Comparison of ENCODE assay signal across 29 cellular contexts in genomic region chr17:79748296-79749099, GRCh38. TPM values are rescaled to one million over a fixed set of nuclear protein-coding genes. Genes with fewer than 3 reads are reported as not detected.
DNase-seq lines count a peak whose midpoint lies in the region; ATAC-seq, FAIRE-seq and TF ChIP-seq lines count a peak whose summit lies in the region.
"Had no signal": no experiment of that assay in that cellular context is flagged by ENCODE, and none has a peak within 500 bp of the region (broad histone marks: within the 10 kb centered on the region; RNA-seq: fewer than 3 reads in every experiment).

No MANE protein-coding gene starts in this region.

- no peak overlapping the region for H3K14ac ChIP-seq in H1 (ENCODE audit: insufficient read length)
- no peak overlapping the region for H3K14ac ChIP-seq in mesenchymal stem cell (ENCODE audit: low read length in 2 of 2)

- H3K18ac ChIP-seq in H1 (ENCODE audit: extremely low read depth, low read length) (no peak overlapping the region), mesenchymal stem cell (ENCODE audit: low read depth in 1 of 2, low read length in 2 of 2) (no peak overlapping the region)

- no peak overlapping the region for H4K5ac ChIP-seq in H1 (ENCODE audit: insufficient read length, low read depth, low read length)

- peaks cover 4 to 24% (median 15%) of the 10 kb centered on the region in 4 experiments for H3K4me1 ChIP-seq in H1 (replicated peaks in 1 of 4; ENCODE audit: control insufficient read depth in 3 of 4, insufficient read depth in 4 of 4, low read length in 3 of 4)
- H3K4me1 ChIP-seq in mesenchymal stem cell (ENCODE audit: control insufficient read depth, insufficient read depth, low read depth, low read length) = peaks cover 14% of the 10 kb centered on the region
- H3K4me1 ChIP-seq: gastrocnemius medialis, psoas muscle had no signal

- no peak for TF ChIP-seq RAD21 in H1 (IDR thresholded peaks at IDR 0.05 in 1 of 2, conservative IDR thresholded peaks at IDR 0.05 in 1 of 2; ENCODE audit: low read depth in 2 of 2, low read length in 2 of 2)

- H3K56ac ChIP-seq in H1 (replicated peaks; ENCODE audit: insufficient read length, low read depth, low read length) = no peak overlapping the region

- H2AK5ac ChIP-seq in H1 (ENCODE audit: low read depth, low read length) (no peak overlapping the region), mesenchymal stem cell (ENCODE audit: low read length, severe bottlenecking) (no peak overlapping the region)

- intact Hi-C loops in left colon (cut with DNase I, micrococcal nuclease) = no loop called here

- H3K9me3 ChIP-seq in H1 (ENCODE audit: insufficient read depth in 2 of 2, low read depth in 1 of 2, low read length in 1 of 2) (no peaks in the 10 kb centered on the region), mesenchymal stem cell (ENCODE audit: control insufficient read depth, low read length) (no peaks in the 10 kb centered on the region)
- H3K9me3 ChIP-seq: esophagus muscularis mucosa, gastrocnemius medialis, HAP-1, left ventricle myocardium inferior, psoas muscle, vagina had no signal

- H2BK5ac ChIP-seq in H1 (ENCODE audit: low read depth, low read length) (no peak overlapping the region), mesenchymal stem cell (ENCODE audit: low read depth, low read length, poor library complexity, severe bottlenecking) (no peak overlapping the region)

- no peak overlapping the region for H2BK15ac ChIP-seq in H1 (ENCODE audit: low read length)
- H2BK15ac ChIP-seq in mesenchymal stem cell (ENCODE audit: low read depth, poor library complexity, severe bottlenecking) = peak overlapping the region; percentile 40

- no peaks in the 10 kb centered on the region for H3K79me2 ChIP-seq in H1 (ENCODE audit: control insufficient read depth in 1 of 2, insufficient read depth in 2 of 2, low read length in 2 of 2)

- H4K91ac ChIP-seq in H1 (replicated peaks; ENCODE audit: insufficient read length, low read length) (no peak overlapping the region), mesenchymal stem cell (ENCODE audit: low read length) (no peak overlapping the region)

- H2BK12ac ChIP-seq in H1 (ENCODE audit: low read depth, low read length) (no peak overlapping the region), mesenchymal stem cell (ENCODE audit: low read length in 2 of 2) (no peak overlapping the region)

- H3K4ac ChIP-seq in H1 (replicated peaks; ENCODE audit: insufficient read length, low read depth, low read length) = no peak overlapping the region
- no peak overlapping the region for H3K4ac ChIP-seq in mesenchymal stem cell (ENCODE audit: low read depth in 1 of 2, low read length in 2 of 2)

- peaks cover 34% of the 10 kb centered on the region for H3K4me1 Mint-ChIP-seq in stimulated activated naive CD8-positive, alpha-beta T cell treated with anti-CD3 and anti-CD28 coated beads, Interleukin-15, amount 100 ng/mL, for 72 hours

- 9% methylated on average over 37 of the region's 55 CpGs; no CpG with 5 or more reads in 1 of the 2 experiments for WGBS in H1 (ENCODE audit: extremely low coverage in 1 of 2, insufficient coverage in 1 of 2, insufficient read length in 1 of 2, insufficient replicate concordance in 2 of 2, low coverage in 1 of 2, low lambda C conversion rate in 2 of 2, missing lambda C conversion rate in 1 of 2), 2 experiments
- WGBS in mesenchymal stem cell = 9% methylated on average over 52 of the region's 55 CpGs

- TF ChIP-seq POLR2A in H1 (IDR thresholded peaks at IDR 0.05; ENCODE audit: control extremely low read depth in 1 of 2, low read depth in 2 of 2, low read length in 2 of 2) = no peak

- no peak overlapping the region for H2BK20ac ChIP-seq in H1 (ENCODE audit: low read length)

- no peak overlapping the region for H3K27ac Mint-ChIP-seq in stimulated activated naive CD8-positive, alpha-beta T cell treated with anti-CD3 and anti-CD28 coated beads, Interleukin-15, amount 100 ng/mL, for 72 hours
- H3K27ac Mint-ChIP-seq: activated naive CD8-positive, alpha-beta T cell treated with anti-CD3 and anti-CD28 coated beads for 36 hours; CD14-positive monocyte; nephron; stimulated activated effector memory CD8-positive, alpha-beta T cell treated with anti-CD3 and anti-CD28 coated beads, Interleukin-12 subunit alpha, Interleukin-12 subunit beta, amount 100 ng/mL, for 72 hours; T-helper 2 cell treated with Interferon-gamma antibody and Interleukin-4, amounts not matched to agents 5 μg/mL and 100 μg/mL, for 36 hours had no signal

- no peak overlapping the region for H2AFZ ChIP-seq in H1 (ENCODE audit: low read length)
- H2AFZ ChIP-seq in mesenchymal stem cell (ENCODE audit: low read depth, low read length) = no peak overlapping the region

- no peak for FAIRE-seq in H1 (lab: Jason Lieb, UNC)

- H3K23ac ChIP-seq in H1 (ENCODE audit: insufficient read length) (no peak overlapping the region), mesenchymal stem cell (ENCODE audit: low read length in 2 of 2) (no peak overlapping the region)

- no peak overlapping the region for H2BK120ac ChIP-seq in H1 (replicated peaks; ENCODE audit: low read depth, low read length)
- H2BK120ac ChIP-seq in mesenchymal stem cell (ENCODE audit: low read depth, low read length) = peak overlapping the region; percentile 49

- peak overlapping the region; percentile 17 to 62 (median 36); a peak in 7 of 8 replicates for H3K4me3 ChIP-seq in H1 (ENCODE audit: extremely low read depth in 1 of 4, insufficient read depth in 2 of 4, low read depth in 3 of 4, low read length in 4 of 4)
- H3K4me3 ChIP-seq in mesenchymal stem cell (ENCODE audit: insufficient read depth in 1 of 2, low read depth in 1 of 2, low read length in 2 of 2) = no peak overlapping the region
- H3K4me3 ChIP-seq: esophagus muscularis mucosa, gastrocnemius medialis, HAP-1, left ventricle myocardium inferior, psoas muscle, vagina had no signal

- 0 out of 8 replicates have a peak, but pooled peaks cover 0 to 2% (median 0%) of the 10 kb centered on the region in 4 experiments for H3K36me3 ChIP-seq in H1 (ENCODE audit: control insufficient read depth in 2 of 4, insufficient read depth in 4 of 4, low read length in 3 of 4)
- no peaks in the 10 kb centered on the region for H3K36me3 ChIP-seq in mesenchymal stem cell (ENCODE audit: control insufficient read depth in 1 of 2, insufficient read depth in 2 of 2, low read depth in 1 of 2, low read length in 2 of 2)
- H3K36me3 ChIP-seq: esophagus muscularis mucosa, gastrocnemius medialis, HAP-1, left ventricle myocardium inferior, vagina had no signal

- H3K79me1 ChIP-seq in H1 (ENCODE audit: low read depth, low read length) (no peaks in the 10 kb centered on the region), mesenchymal stem cell (replicated peaks; ENCODE audit: low read length, poor library complexity, severe bottlenecking) (no peaks in the 10 kb centered on the region)

- ATAC-seq in stimulated activated naive CD8-positive, alpha-beta T cell treated with anti-CD3 and anti-CD28 coated beads, Interleukin-15, amount 100 ng/mL, for 72 hours = peak; percentile 21
- no peak for ATAC-seq in stimulated activated naive CD8-positive, alpha-beta T cell treated with anti-CD3 and anti-CD28 coated beads, Interleukin-15, Interleukin-2, amounts not matched to agents 100 U/mL and 50 U/mL, for 24 hours
- ATAC-seq in left colon = no peak
- ATAC-seq in HG02759 (IDR thresholded peaks at IDR 0.05; ENCODE audit: unreplicated experiment) = no peak
- ATAC-seq: gastrocnemius medialis; stimulated activated effector memory CD8-positive, alpha-beta T cell treated with anti-CD3 and anti-CD28 coated beads, Interleukin-12 subunit alpha, Interleukin-12 subunit beta, amount 100 ng/mL, for 72 hours had no signal

- TF ChIP-seq EP300 in H1 (IDR thresholded peaks at IDR 0.05; ENCODE audit: borderline replicate concordance in 1 of 2, low read depth in 2 of 2, low read length in 2 of 2) = no peak

- DNase-seq in stimulated activated naive CD8-positive, alpha-beta T cell treated with anti-CD3 and anti-CD28 coated beads, Interleukin-15, amount 100 ng/mL, for 72 hours = no peak
- DNase-seq in stimulated activated naive CD8-positive, alpha-beta T cell treated with anti-CD3 and anti-CD28 coated beads, Interleukin-15, Interleukin-2, amounts not matched to agents 100 U/mL and 50 U/mL, for 24 hours = no peak
- peak in 1 of 2 experiments; percentile 62 for DNase-seq in H1 (ENCODE audit: low read depth in 1 of 2, low spot score in 2 of 2)
- DNase-seq in mesenchymal stem cell = no peak
- DNase-seq in NCI-H1436 (lab: John Stamatoyannopoulos, UW) = no peak
- no peak for DNase-seq in left colon
- DNase-seq in NCI-H2081 (lab: John Stamatoyannopoulos, UW) = no peak
- DNase-seq: activated naive CD8-positive, alpha-beta T cell treated with anti-CD3 and anti-CD28 coated beads for 36 hours; effector memory CD4-positive, alpha-beta T cell; gastrocnemius medialis; left ventricle myocardium inferior; NCI-H2029; NCI-H510A; psoas muscle; RPMI8226 had no signal

- H3K23me2 ChIP-seq in H1 (ENCODE audit: low read depth, low read length) = peaks cover 11% of the 10 kb centered on the region; the same call in 1 of the 2 replicates

- POLR2A ChIA-PET in H1 (lab: Charles Lee; ENCODE audit: partially characterized antibody) = no interaction called here

- H3K27me3 ChIP-seq in H1 (replicated peaks in 1 of 4; ENCODE audit: control insufficient read depth in 3 of 4, extremely low read depth in 1 of 4, insufficient read depth in 3 of 4, low read length in 3 of 4) = peaks cover 19 to 42% (median 35%) of the 10 kb centered on the region in 4 experiments
- H3K27me3 ChIP-seq in mesenchymal stem cell (ENCODE audit: control insufficient read depth in 1 of 2, insufficient read depth in 1 of 2, low read length in 2 of 2) = peaks cover 63 to 80% of the 10 kb centered on the region in 2 experiments

- no peaks in the 10 kb centered on the region for H3K9me3 Mint-ChIP-seq in stimulated activated naive CD8-positive, alpha-beta T cell treated with anti-CD3 and anti-CD28 coated beads, Interleukin-15, amount 100 ng/mL, for 72 hours
- H3K9me3 Mint-ChIP-seq: activated naive CD8-positive, alpha-beta T cell treated with anti-CD3 and anti-CD28 coated beads for 36 hours; nephron; stimulated activated effector memory CD8-positive, alpha-beta T cell treated with anti-CD3 and anti-CD28 coated beads, Interleukin-12 subunit alpha, Interleukin-12 subunit beta, amount 100 ng/mL, for 72 hours; T-helper 2 cell treated with Interferon-gamma antibody and Interleukin-4, amounts not matched to agents 5 μg/mL and 100 μg/mL, for 36 hours had no signal

- H3K27ac ChIP-seq in H1 (ENCODE audit: low read depth, low read length) = no peak overlapping the region
- no peak overlapping the region for H3K27ac ChIP-seq in mesenchymal stem cell (ENCODE audit: low read length, poor library complexity, severe bottlenecking)
- H3K27ac ChIP-seq: esophagus muscularis mucosa, gastrocnemius medialis, left ventricle myocardium inferior, psoas muscle, vagina, VCaP had no signal

- CTCF ChIA-PET in H1 (lab: Charles Lee; ENCODE audit: partially characterized antibody) = no interaction called here

- TF ChIP-seq CTCF in H1 (IDR thresholded peaks at IDR 0.05; ENCODE audit: control extremely low read depth in 1 of 3, insufficient read depth in 1 of 3, low read depth in 1 of 3, low read length in 3 of 3) = no peak

- H3K4me2 ChIP-seq in H1 (ENCODE audit: insufficient read depth in 1 of 2, low read depth in 2 of 2, low read length in 2 of 2) = peak overlapping the region; percentile 79 to 94
- H3K4me2 ChIP-seq in mesenchymal stem cell (ENCODE audit: low read length, poor library complexity, severe bottlenecking) = no peak overlapping the region

- H4K8ac ChIP-seq in H1 (ENCODE audit: extremely low read depth, insufficient read depth, low read length) = peak overlapping the region; percentile 66
- no peak overlapping the region for H4K8ac ChIP-seq in mesenchymal stem cell (ENCODE audit: low read length)

- H3K9ac ChIP-seq in H1 (replicated peaks in 1 of 4; ENCODE audit: extremely low read depth in 1 of 4, low read depth in 3 of 4, low read length in 3 of 4) (no peak overlapping the region), mesenchymal stem cell (ENCODE audit: low read length) (no peak overlapping the region)

- peaks cover 0 to 11% of the 10 kb centered on the region in 2 experiments for H4K20me1 ChIP-seq in H1 (replicated peaks in 1 of 2; ENCODE audit: control insufficient read depth in 1 of 2, insufficient read depth in 2 of 2, low read length in 2 of 2)

- no peak overlapping the region for H3K4me3 Mint-ChIP-seq in stimulated activated naive CD8-positive, alpha-beta T cell treated with anti-CD3 and anti-CD28 coated beads, Interleukin-15, amount 100 ng/mL, for 72 hours
- H3K4me3 Mint-ChIP-seq: activated naive CD8-positive, alpha-beta T cell treated with anti-CD3 and anti-CD28 coated beads for 36 hours had no signal

- H3K27me3 Mint-ChIP-seq in stimulated activated naive CD8-positive, alpha-beta T cell treated with anti-CD3 and anti-CD28 coated beads, Interleukin-15, amount 100 ng/mL, for 72 hours = peaks cover 73% of the 10 kb centered on the region

RNA-seq across cellular contexts. Expression of gene ENPP7, which starts 17.8 kb away (rescaled TPM):
- total RNA-seq in H1 (2021; fragmentation: NEBNext Ultra II Directional; extraction: Animal tissue kit (Norgen Biotek cat#: 25700)) = not detected in 2 replicates
- not detected in 2 replicates for polyA plus RNA-seq in H1 (2011; rRNA removed)
- not detected for polyA plus RNA-seq in H1 (2011; cell fraction: cytosol; rRNA removed)
- not detected for polyA plus RNA-seq in H1 (2011; cell fraction: nucleus; rRNA removed)
- polyA plus RNA-seq in H1 (2012, experiment 1 of 2) = not detected in 4 replicates
- polyA plus RNA-seq in H1 (2012, experiment 2 of 2) = not detected
- not detected for polyA plus RNA-seq in H1 (2013, experiment 1 of 2)
- not detected for polyA plus RNA-seq in H1 (2013, experiment 2 of 2)
- polyA minus RNA-seq in H1 (2011; rRNA and poly(A)+ RNA removed) = not detected in 2 replicates
- not detected for polyA minus RNA-seq in H1 (2011; cell fraction: cytosol; rRNA and poly(A)+ RNA removed)
- not detected for polyA minus RNA-seq in H1 (2011; cell fraction: nucleus; rRNA and poly(A)+ RNA removed)
- polyA plus RNA-seq in mesenchymal stem cell (2013, experiment 1 of 2) = not detected
- not detected for polyA plus RNA-seq in mesenchymal stem cell (2013, experiment 2 of 2)
- under 1 TPM in 1 of 2 donors, not detected in 1; 0.17 TPM for total RNA-seq in left colon
- total RNA-seq: activated naive CD8-positive, alpha-beta T cell treated with anti-CD3 and anti-CD28 coated beads for 36 hours; cerebellum; esophagus muscularis mucosa; gastrocnemius medialis; HT-29; left ventricle myocardium inferior; LHCN-M2; psoas muscle; skeletal muscle tissue; temporal lobe; vagina had no signal
- polyA plus RNA-seq: CD14-positive monocyte had no signal

RNA-seq across cellular contexts. Expression of gene CBX2, which starts 29.4 kb away (rescaled TPM):
- total RNA-seq in H1 (2021; fragmentation: NEBNext Ultra II Directional; extraction: Animal tissue kit (Norgen Biotek cat#: 25700)) = 83.9 and 85.9 TPM in 2 replicates
- 64.3 and 86.5 TPM in 2 replicates for polyA plus RNA-seq in H1 (2011; rRNA removed)
- 76.8 TPM for polyA plus RNA-seq in H1 (2011; cell fraction: cytosol; rRNA removed)
- 109 TPM for polyA plus RNA-seq in H1 (2011; cell fraction: nucleus; rRNA removed)
- polyA plus RNA-seq in H1 (2012, experiment 1 of 2) = 48.6 to 73.4 TPM (median 65.8 TPM) in 4 replicates
- polyA plus RNA-seq in H1 (2012, experiment 2 of 2) = 53.8 TPM
- polyA plus RNA-seq in H1 (2013, experiment 1 of 2) = 40.5 TPM
- polyA plus RNA-seq in H1 (2013, experiment 2 of 2) = 39.5 TPM
- 45.5 and 56.4 TPM in 2 replicates for polyA minus RNA-seq in H1 (2011; rRNA and poly(A)+ RNA removed)
- 70.0 TPM for polyA minus RNA-seq in H1 (2011; cell fraction: cytosol; rRNA and poly(A)+ RNA removed)
- 61.7 TPM for polyA minus RNA-seq in H1 (2011; cell fraction: nucleus; rRNA and poly(A)+ RNA removed)
- 2.2 TPM for polyA plus RNA-seq in mesenchymal stem cell (2013, experiment 1 of 2)
- 1.9 TPM for polyA plus RNA-seq in mesenchymal stem cell (2013, experiment 2 of 2)
- under 1 TPM; 0.49 to 0.78 TPM for total RNA-seq in left colon

RNA-seq across cellular contexts. Expression of gene CBX8, which starts 48.4 kb away (rescaled TPM):
- 1.5 and 2.1 TPM in 2 replicates for total RNA-seq in H1 (2021; fragmentation: NEBNext Ultra II Directional; extraction: Animal tissue kit (Norgen Biotek cat#: 25700))
- 0.09 and 0.31 TPM in 2 replicates for polyA plus RNA-seq in H1 (2011; rRNA removed)
- polyA plus RNA-seq in H1 (2011; cell fraction: cytosol; rRNA removed) = 0.28 TPM
- polyA plus RNA-seq in H1 (2011; cell fraction: nucleus; rRNA removed) = 0.33 TPM
- 0.50 to 1.6 TPM (median 1.2 TPM) in 4 replicates for polyA plus RNA-seq in H1 (2012, experiment 1 of 2)
- 1.0 TPM for polyA plus RNA-seq in H1 (2012, experiment 2 of 2)
- polyA plus RNA-seq in H1 (2013, experiment 1 of 2) = 0.30 TPM
- 0.55 TPM for polyA plus RNA-seq in H1 (2013, experiment 2 of 2)
- polyA minus RNA-seq in H1 (2011; rRNA and poly(A)+ RNA removed) = 0.13 TPM in 1 of 2 replicates, not detected in the other
- 0.29 TPM for polyA minus RNA-seq in H1 (2011; cell fraction: cytosol; rRNA and poly(A)+ RNA removed)
- polyA minus RNA-seq in H1 (2011; cell fraction: nucleus; rRNA and poly(A)+ RNA removed) = 0.30 TPM
- polyA plus RNA-seq in mesenchymal stem cell (2013, experiment 1 of 2) = 2.9 TPM
- polyA plus RNA-seq in mesenchymal stem cell (2013, experiment 2 of 2) = 2.8 TPM
- total RNA-seq in left colon = 1 to 10 TPM; 4.0 to 6.5 TPM

Comparison
In these comparisons a context has a peak if more than half of its experiments do, and no peak if none do; other contexts are left out.
1. H3K4me3 ChIP-seq: peak in H1 (4 of 4); none in mesenchymal stem cell (0 of 2).
2. RNA of gene CBX2, which starts 29.4 kb away (total RNA-seq): 83.9 to 85.9 TPM in H1; 0.49 to 0.78 TPM in left colon; every median in the first group is over 10 times any median in the second.